In genomic region chr11:11703885-11704284, GRCh38 we compare ENCODE assay signal across 29 cellular contexts.
"Had no signal": no experiment of that assay in that cellular context is flagged by ENCODE, and none has a peak within 500 bp of the region (broad histone marks: within the 10 kb centered on the region; RNA-seq: fewer than 3 reads in every experiment).

No MANE protein-coding gene starts in this region.

- H3K9me3 ChIP-seq: ascending aorta, breast epithelium, colonic mucosa, esophagus squamous epithelium, gastroesophageal sphincter had no signal

- H3K4me3 ChIP-seq: ascending aorta, breast epithelium, cardiac muscle cell, colonic mucosa, esophagus squamous epithelium, gastroesophageal sphincter had no signal

- H3K4me1 ChIP-seq: ascending aorta, breast epithelium, colonic mucosa, esophagus squamous epithelium had no signal

- H3K4me1 Mint-ChIP-seq: activated CD4-positive, alpha-beta T cell treated with anti-CD3 and anti-CD28 coated beads for 36 hours; activated CD4-positive, alpha-beta T cell treated with anti-CD3 and anti-CD28 coated beads, Interleukin-2, amount 10 ng/mL, durations not matched to agents 24 days and 14 days; activated CD8-positive, alpha-beta memory T cell treated with anti-CD3 and anti-CD28 coated beads, Interleukin-2, amount 10 ng/mL, durations not matched to agents 7 days and 5 days; activated naive CD4-positive, alpha-beta T cell treated with anti-CD3 and anti-CD28 coated beads, Interleukin-2, amount 10 ng/mL, durations not matched to agents 7 days and 5 days; activated naive CD8-positive, alpha-beta T cell treated with anti-CD3 and anti-CD28 coated beads, Interleukin-2, amount 10 ng/mL, durations not matched to agents 7 days and 5 days; brain had no signal

- H3K36me3 Mint-ChIP-seq: activated CD4-positive, alpha-beta memory T cell treated with anti-CD3 and anti-CD28 coated beads for 36 hours; activated CD8-positive, alpha-beta memory T cell treated with anti-CD3 and anti-CD28 coated beads, Interleukin-2, amount 10 ng/mL, durations not matched to agents 7 days and 5 days; activated naive CD4-positive, alpha-beta T cell treated with anti-CD3 and anti-CD28 coated beads, Interleukin-2, amount 10 ng/mL, durations not matched to agents 7 days and 5 days; activated naive CD4-positive, alpha-beta T cell treated with anti-CD3 and anti-CD28 coated beads, Interleukin-2, amount 50 U/mL, for 72 hours; activated naive CD8-positive, alpha-beta T cell treated with anti-CD3 and anti-CD28 coated beads, Interleukin-2, amount 10 ng/mL, durations not matched to agents 7 days and 5 days; brain had no signal

- H3K27ac Mint-ChIP-seq: activated CD4-positive, alpha-beta memory T cell treated with anti-CD3 and anti-CD28 coated beads for 36 hours; activated CD4-positive, alpha-beta T cell treated with anti-CD3 and anti-CD28 coated beads for 36 hours; activated CD4-positive, alpha-beta T cell treated with anti-CD3 and anti-CD28 coated beads, Interleukin-2, amount 10 ng/mL, durations not matched to agents 24 days and 14 days; activated CD8-positive, alpha-beta memory T cell treated with anti-CD3 and anti-CD28 coated beads, Interleukin-2, amount 10 ng/mL, durations not matched to agents 7 days and 5 days; activated CD8-positive, alpha-beta T cell treated with anti-CD3 and anti-CD28 coated beads, Interleukin-2, amount 10 ng/mL, durations not matched to agents 7 days and 5 days; activated naive CD4-positive, alpha-beta T cell treated with anti-CD3 and anti-CD28 coated beads, Interleukin-2, amount 10 ng/mL, durations not matched to agents 7 days and 5 days; activated naive CD4-positive, alpha-beta T cell treated with anti-CD3 and anti-CD28 coated beads, Interleukin-2, amount 50 U/mL, for 72 hours; activated naive CD8-positive, alpha-beta T cell treated with anti-CD3 and anti-CD28 coated beads, Interleukin-2, amount 10 ng/mL, durations not matched to agents 7 days and 5 days; activated T-cell treated with anti-CD3 and anti-CD28 coated beads, Interleukin-2, amount 50 U/mL, for 72 hours; brain had no signal

- H3K27me3 ChIP-seq: ascending aorta, breast epithelium, colonic mucosa, esophagus squamous epithelium, gastroesophageal sphincter had no signal

- H3K27ac ChIP-seq: ascending aorta, breast epithelium, cardiac muscle cell, colonic mucosa, epithelial cell of prostate, esophagus squamous epithelium, gastroesophageal sphincter had no signal

- H3K36me3 ChIP-seq: ascending aorta, breast epithelium, cardiac muscle cell, colonic mucosa, esophagus squamous epithelium, gastroesophageal sphincter had no signal

- DNase-seq: activated CD4-positive, alpha-beta memory T cell treated with anti-CD3 and anti-CD28 coated beads for 36 hours; activated CD4-positive, alpha-beta T cell treated with anti-CD3 and anti-CD28 coated beads for 36 hours; activated CD4-positive, alpha-beta T cell treated with anti-CD3 and anti-CD28 coated beads, Interleukin-2, amount 10 ng/mL, durations not matched to agents 24 days and 14 days; activated CD4-positive, CD25-positive, alpha-beta regulatory T cell; activated CD4-positive, CD25-positive, alpha-beta regulatory T cell treated with anti-CD3 and anti-CD28 coated beads, Interleukin-2, amount 50 U/mL, for 72 hours; activated CD8-positive, alpha-beta memory T cell treated with anti-CD3 and anti-CD28 coated beads, Interleukin-2, amount 10 ng/mL, durations not matched to agents 7 days and 5 days; activated CD8-positive, alpha-beta memory T cell treated with anti-CD3 and anti-CD28 coated beads, Interleukin-2, amount 50 U/mL, for 4 hours; activated CD8-positive, alpha-beta T cell treated with anti-CD3 and anti-CD28 coated beads, Interleukin-2, amount 10 ng/mL, durations not matched to agents 7 days and 5 days; activated gamma-delta T cell; activated naive CD4-positive, alpha-beta T cell; activated naive CD4-positive, alpha-beta T cell treated with anti-CD3 and anti-CD28 coated beads, Interleukin-2, amount 10 ng/mL, durations not matched to agents 7 days and 5 days; activated naive CD8-positive, alpha-beta T cell treated with anti-CD3 and anti-CD28 coated beads, Interleukin-2, amount 10 ng/mL, durations not matched to agents 7 days and 5 days; activated T-cell treated with anti-CD3 and anti-CD28 coated beads, Interleukin-2, amount 50 U/mL, for 1 hour; activated T-cell treated with anti-CD3 and anti-CD28 coated beads, Interleukin-2, amount 50 U/mL, for 72 hours; central memory CD4-positive, alpha-beta T cell; cerebellar nuclear complex; colonic mucosa; effector CD8-positive, alpha-beta T cell; esophagus squamous epithelium; foreskin melanocyte; head of caudate nucleus; T-helper 2 cell had no signal

- H3K9me3 Mint-ChIP-seq: activated CD4-positive, alpha-beta memory T cell treated with anti-CD3 and anti-CD28 coated beads for 36 hours; activated CD4-positive, alpha-beta T cell treated with anti-CD3 and anti-CD28 coated beads, Interleukin-2, amount 10 ng/mL, durations not matched to agents 24 days and 14 days; activated naive CD4-positive, alpha-beta T cell treated with anti-CD3 and anti-CD28 coated beads, Interleukin-2, amount 10 ng/mL, durations not matched to agents 7 days and 5 days; activated naive CD4-positive, alpha-beta T cell treated with anti-CD3 and anti-CD28 coated beads, Interleukin-2, amount 50 U/mL, for 72 hours; activated naive CD8-positive, alpha-beta T cell treated with anti-CD3 and anti-CD28 coated beads, Interleukin-2, amount 10 ng/mL, durations not matched to agents 7 days and 5 days; activated T-cell treated with anti-CD3 and anti-CD28 coated beads, Interleukin-2, amount 50 U/mL, for 72 hours had no signal

- H3K4me3 Mint-ChIP-seq: activated CD4-positive, alpha-beta memory T cell treated with anti-CD3 and anti-CD28 coated beads for 36 hours; activated CD4-positive, alpha-beta T cell treated with anti-CD3 and anti-CD28 coated beads for 36 hours; activated CD4-positive, alpha-beta T cell treated with anti-CD3 and anti-CD28 coated beads, Interleukin-2, amount 10 ng/mL, durations not matched to agents 24 days and 14 days; activated CD8-positive, alpha-beta memory T cell treated with anti-CD3 and anti-CD28 coated beads, Interleukin-2, amount 10 ng/mL, durations not matched to agents 7 days and 5 days; activated CD8-positive, alpha-beta T cell treated with anti-CD3 and anti-CD28 coated beads, Interleukin-2, amount 10 ng/mL, durations not matched to agents 7 days and 5 days; activated naive CD4-positive, alpha-beta T cell treated with anti-CD3 and anti-CD28 coated beads, Interleukin-2, amount 10 ng/mL, durations not matched to agents 7 days and 5 days; activated naive CD8-positive, alpha-beta T cell treated with anti-CD3 and anti-CD28 coated beads, Interleukin-2, amount 10 ng/mL, durations not matched to agents 7 days and 5 days; activated T-cell treated with anti-CD3 and anti-CD28 coated beads, Interleukin-2, amount 50 U/mL, for 72 hours; brain had no signal
